In the genomic region with DNA sequence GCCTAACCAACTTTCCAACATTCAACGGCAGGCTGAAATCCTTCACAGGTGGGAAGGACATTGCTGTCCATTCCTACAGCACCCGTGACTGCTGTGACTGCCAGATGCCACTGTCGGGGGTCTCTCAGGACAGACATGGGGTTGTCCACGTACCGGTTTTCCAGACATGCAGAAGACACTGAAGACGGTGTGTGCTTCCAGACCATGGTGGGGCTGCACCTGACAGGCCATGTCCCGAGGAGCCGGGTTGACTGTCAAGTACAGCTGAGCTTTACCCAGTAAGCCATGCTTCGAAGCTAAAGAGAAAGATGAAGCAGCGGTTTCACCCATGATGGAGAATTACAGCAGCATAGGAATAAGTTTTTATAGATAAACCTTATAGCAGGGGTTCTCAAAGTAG, we compare ENCODE assay signal across 30 cellular contexts.
"Had no signal": no experiment of that assay in that cellular context is flagged by ENCODE, and none has a peak within 500 bp of the region (broad histone marks: within the 10 kb centered on the region; RNA-seq: fewer than 3 reads in every experiment).

No MANE protein-coding gene starts in this region.

- DNase-seq: naive thymus-derived CD8-positive, alpha-beta T cell; nephron progenitor cell; nucleus accumbens; ovary; posterior cingulate gyrus; psoas muscle; right cardiac atrium; right lobe of liver; sigmoid colon; small intestine; stimulated activated CD4-positive, alpha-beta T cell treated with anti-CD3 and anti-CD28 coated beads, Interleukin-15, amount 100 ng/mL, for 24 hours; stimulated activated CD4-positive, alpha-beta T cell treated with anti-CD3 and anti-CD28 coated beads, Interleukin-2, amount 100 ng/mL, for 24 hours; stimulated activated CD4-positive, alpha-beta T cell treated with anti-CD3 and anti-CD28 coated beads, Interleukin-2, amount 100 ng/mL, for 48 hours; stimulated activated CD4-positive, alpha-beta T cell treated with anti-CD3 and anti-CD28 coated beads, Interleukin-4, amount 100 ng/mL, for 24 hours; stimulated activated naive B cell treated with anti-CD40 and anti-IgM and Interleukin-4, amounts not matched to agents 10 μg/mL and 1 μg/mL and 100 μg/mL, for 72 hours; stimulated activated naive CD4-positive, alpha-beta T cell treated with Interleukin-2 at 50 U/mL for 16 hours; stomach; thyroid gland; trophoblast cell; upper lobe of left lung; uterus had no signal

- H3K9me3 ChIP-seq: neutrophil, ovary, psoas muscle, right lobe of liver, sigmoid colon, stomach, thoracic aorta, thyroid gland, tibial nerve, upper lobe of left lung, uterus had no signal

- H3K4me1 ChIP-seq: parathyroid adenoma, psoas muscle, right lobe of liver, sigmoid colon, stomach, thyroid gland, tibial nerve, upper lobe of left lung, uterus had no signal

- H3K4me1 Mint-ChIP-seq: naive thymus-derived CD8-positive, alpha-beta T cell; stimulated activated effector memory CD8-positive, alpha-beta T cell treated with anti-CD3 and anti-CD28 coated beads, Interleukin-12 subunit alpha, Interleukin-12 subunit beta, amount 100 ng/mL, for 72 hours; stimulated activated naive B cell treated with anti-CD40 and anti-IgM and Interleukin-4, amounts not matched to agents 10 μg/mL and 1 μg/mL and 100 μg/mL, for 72 hours had no signal

- H3K4me3 ChIP-seq: ovary, psoas muscle, right lobe of liver, sigmoid colon, stomach, thoracic aorta, thyroid gland, tibial nerve, upper lobe of left lung, uterus had no signal

- H3K36me3 Mint-ChIP-seq: naive thymus-derived CD8-positive, alpha-beta T cell; natural killer cell treated with Interleukin-12 subunit alpha and Interleukin-12 subunit beta and Interleukin-15 and Interleukin-18, amount 100 ng/mL, for 72 hours; stimulated activated effector memory CD8-positive, alpha-beta T cell treated with anti-CD3 and anti-CD28 coated beads, Interleukin-12 subunit alpha, Interleukin-12 subunit beta, amount 100 ng/mL, for 72 hours; stimulated activated naive B cell treated with anti-CD40 and anti-IgM and Interleukin-4, amounts not matched to agents 10 μg/mL and 1 μg/mL and 100 μg/mL, for 72 hours had no signal

- H3K9me3 Mint-ChIP-seq: naive thymus-derived CD8-positive, alpha-beta T cell; natural killer cell treated with Interleukin-12 subunit alpha and Interleukin-12 subunit beta and Interleukin-15 and Interleukin-18, amount 100 ng/mL, for 72 hours; nephron progenitor cell; neural crest cell; stimulated activated effector memory CD8-positive, alpha-beta T cell treated with anti-CD3 and anti-CD28 coated beads, Interleukin-12 subunit alpha, Interleukin-12 subunit beta, amount 100 ng/mL, for 72 hours; stimulated activated naive B cell treated with anti-CD40 and anti-IgM and Interleukin-4, amounts not matched to agents 10 μg/mL and 1 μg/mL and 100 μg/mL, for 72 hours; stimulated activated naive CD8-positive, alpha-beta T cell treated with anti-CD3 and anti-CD28 coated beads, Interleukin-15, Interleukin-2, amounts not matched to agents 100 ng/mL and 50 ng/mL, for 24 hours had no signal

- ATAC-seq: naive thymus-derived CD8-positive, alpha-beta T cell; psoas muscle; right cardiac atrium; right lobe of liver; stimulated activated effector memory CD8-positive, alpha-beta T cell treated with anti-CD3 and anti-CD28 coated beads, Interleukin-12 subunit alpha, Interleukin-12 subunit beta, amount 100 ng/mL, for 72 hours; stimulated activated naive B cell treated with anti-CD40 and anti-IgM and Interleukin-4, amounts not matched to agents 10 μg/mL and 1 μg/mL and 100 μg/mL, for 72 hours had no signal

- H3K27me3 ChIP-seq: neutrophil, ovary, right lobe of liver, sigmoid colon, stomach, thyroid gland, tibial nerve, upper lobe of left lung, uterus had no signal

- H3K27ac ChIP-seq: neutrophil, ovary, parathyroid adenoma, psoas muscle, right lobe of liver, sigmoid colon, stomach, thoracic aorta, thyroid gland, tibial nerve, upper lobe of left lung, uterus had no signal

- H3K27me3 Mint-ChIP-seq: stimulated activated naive CD8-positive, alpha-beta T cell treated with anti-CD3 and anti-CD28 coated beads, Interleukin-15, Interleukin-2, amounts not matched to agents 100 ng/mL and 50 ng/mL, for 24 hours had no signal

- H3K36me3 ChIP-seq: neutrophil, ovary, right lobe of liver, sigmoid colon, stomach, thoracic aorta, thyroid gland, tibial nerve, upper lobe of left lung, uterus had no signal

- H3K4me3 Mint-ChIP-seq: naive thymus-derived CD8-positive, alpha-beta T cell; natural killer cell treated with Interleukin-12 subunit alpha and Interleukin-12 subunit beta and Interleukin-15 and Interleukin-18, amount 100 ng/mL, for 72 hours; nephron progenitor cell; neural crest cell; stimulated activated effector memory CD8-positive, alpha-beta T cell treated with anti-CD3 and anti-CD28 coated beads, Interleukin-12 subunit alpha, Interleukin-12 subunit beta, amount 100 ng/mL, for 72 hours; stimulated activated naive B cell treated with anti-CD40 and anti-IgM and Interleukin-4, amounts not matched to agents 10 μg/mL and 1 μg/mL and 100 μg/mL, for 72 hours; stimulated activated naive CD8-positive, alpha-beta T cell treated with anti-CD3 and anti-CD28 coated beads, Interleukin-15, Interleukin-2, amounts not matched to agents 100 ng/mL and 50 ng/mL, for 24 hours had no signal

- H3K27ac Mint-ChIP-seq: naive thymus-derived CD8-positive, alpha-beta T cell; natural killer cell treated with Interleukin-12 subunit alpha and Interleukin-12 subunit beta and Interleukin-15 and Interleukin-18, amount 100 ng/mL, for 72 hours; nephron progenitor cell; progenitor cell of endocrine pancreas; stimulated activated effector memory CD8-positive, alpha-beta T cell treated with anti-CD3 and anti-CD28 coated beads, Interleukin-12 subunit alpha, Interleukin-12 subunit beta, amount 100 ng/mL, for 72 hours; stimulated activated naive B cell treated with anti-CD40 and anti-IgM and Interleukin-4, amounts not matched to agents 10 μg/mL and 1 μg/mL and 100 μg/mL, for 72 hours; stimulated activated naive CD8-positive, alpha-beta T cell treated with anti-CD3 and anti-CD28 coated beads, Interleukin-15, Interleukin-2, amounts not matched to agents 100 ng/mL and 50 ng/mL, for 24 hours had no signal
